In the genomic region with DNA sequence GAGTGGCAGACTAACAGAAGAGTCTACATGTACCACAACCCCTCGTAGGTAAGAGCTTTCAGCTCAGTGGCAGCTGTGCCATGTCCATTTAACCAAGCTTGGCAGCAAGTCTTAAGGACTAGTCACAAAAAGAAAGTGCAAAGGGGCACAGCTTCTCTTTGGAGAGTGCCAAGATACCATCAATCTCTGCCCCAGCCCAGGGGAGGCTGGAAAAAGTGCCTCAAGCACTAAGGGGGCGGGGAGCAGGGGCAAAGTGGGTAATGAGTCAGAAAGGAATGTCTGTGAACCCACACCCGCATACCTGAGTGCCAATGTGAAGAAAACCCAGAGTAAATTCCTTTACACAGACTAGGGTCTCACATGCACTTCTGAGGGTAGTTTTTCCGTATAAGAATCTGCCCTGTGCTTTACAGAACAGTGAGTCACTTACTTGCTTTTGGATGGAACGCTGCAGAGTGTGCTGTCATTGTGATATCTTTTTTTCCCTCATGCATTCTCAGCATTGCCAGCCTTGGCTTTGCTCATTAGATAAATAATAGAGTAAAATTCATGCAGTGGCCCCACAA, we compare ENCODE assay signal across 8 cellular contexts.
A peak's percentile ranks its signal among the peaks of the same experiment; 100 is the strongest.
DNase-seq lines count a peak whose midpoint lies in the region; TF ChIP-seq lines count a peak whose summit lies in the region.

No MANE protein-coding gene starts in this region.

- intact Hi-C loops in spleen (cut with DNase I; ENCODE audit: low total_unique reads) = no loop called here

- H3K4me1 ChIP-seq in mucosa of stomach (ENCODE audit: control insufficient read depth, insufficient read depth, low read length) (peaks cover 29% of the 10 kb centered on the region), spleen (peaks cover 0 to 5% (median 0%) of the 10 kb centered on the region in 6 donors)

- H3K4me3 ChIP-seq in mucosa of stomach (ENCODE audit: low read length) (no peak overlapping the region), spleen (no peak overlapping the region)

- H3K27me3 ChIP-seq in mucosa of stomach (ENCODE audit: control insufficient read depth, insufficient read depth, low read length) (no peaks in the 10 kb centered on the region), spleen (replicated peaks in 1 of 7) (peaks cover 0 to under 1% (median 0%) of the 10 kb centered on the region in 7 donors)

- DNase-seq in stimulated activated naive CD4-positive, alpha-beta T cell treated with Interleukin-2 at 50 U/mL for 16 hours (lab: John Stamatoyannopoulos, UW) = peak; percentile 44
- no peak for DNase-seq in stimulated activated naive CD4-positive, alpha-beta T cell (lab: John Stamatoyannopoulos, UW)
- peak; percentile 71 for DNase-seq in amniotic stem cell (lab: John Stamatoyannopoulos, UW)
- no peak for DNase-seq in ureter (ENCODE audit: low spot score)
- no peak for DNase-seq in activated gamma-delta T cell treated with Interleukin-2 at 50 U/mL for 16 hours
- no peak for DNase-seq in spleen
- DNase-seq in medulla oblongata (ENCODE audit: extremely low spot score) = no peak

- H3K36me3 ChIP-seq in mucosa of stomach (ENCODE audit: control insufficient read depth, insufficient read depth, low read length) (no peaks in the 10 kb centered on the region), spleen (no peaks in the 10 kb centered on the region)

- 42 to 89% (median 68%) methylated on average over 4 to 5 of the region's 5 CpGs for WGBS in spleen, 5 donors

- H3K9ac ChIP-seq in mucosa of stomach (ENCODE audit: low read length) = peak overlapping the region; percentile 22

- TF ChIP-seq POLR2A in spleen (IDR thresholded peaks at IDR 0.05) = no peak

- TF ChIP-seq CTCF in spleen (IDR thresholded peaks at IDR 0.05 in 8 of 11, conservative IDR thresholded peaks at IDR 0.05 in 3 of 11) = no peak

- no peak overlapping the region for H3K27ac ChIP-seq in spleen

- H3K9me3 ChIP-seq in mucosa of stomach (ENCODE audit: control insufficient read depth, low read length) (no peaks in the 10 kb centered on the region), spleen (no peaks in the 10 kb centered on the region)

Comparison
In these comparisons a context has a peak if more than half of its experiments do, and no peak if none do; other contexts are left out.
1. DNase-seq: peak in stimulated activated naive CD4-positive, alpha-beta T cell treated with Interleukin-2 at 50 U/mL for 16 hours (single experiment) and amniotic stem cell (single experiment); none in stimulated activated naive CD4-positive, alpha-beta T cell (0 of 6), ureter (single experiment), activated gamma-delta T cell treated with Interleukin-2 at 50 U/mL for 16 hours (single experiment), spleen (single experiment) and medulla oblongata (single experiment).